ENCODE assay signal across 1 cellular context in the genomic region with DNA sequence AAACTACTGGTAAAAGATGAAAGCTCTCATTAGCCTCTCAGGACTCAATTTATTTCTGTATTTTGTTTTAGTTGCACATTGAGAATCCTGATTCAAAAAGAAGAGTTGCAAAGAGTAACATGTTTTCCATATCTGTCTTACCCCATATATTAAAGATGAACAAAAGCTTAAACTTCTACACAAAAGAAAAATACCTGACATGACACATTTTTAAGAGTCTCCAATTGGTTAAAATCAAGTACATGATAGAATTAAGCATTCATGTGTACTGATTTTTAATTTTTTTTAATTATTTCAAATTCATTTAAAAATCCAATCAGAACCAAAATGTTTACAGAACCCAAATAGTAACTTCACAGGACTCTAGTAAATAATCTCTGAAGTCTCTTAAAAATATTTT.
TF ChIP-seq lines count a peak whose summit lies in the region.

No MANE protein-coding gene starts in this region.

TF ChIP-seq in HepG2, 621 proteins besides CTCF, POLR2A, EP300 and RAD21 (continued from another document):
- no peak for TF ChIP-seq PRDM4 (CRISPR knock-in tag; IDR thresholded peaks at IDR 0.05; ENCODE audit: borderline replicate concordance)
- no peak for TF ChIP-seq PCBP2 (optimal IDR thresholded peaks at IDR 0.05; ENCODE audit: low read depth, low read length, poor library complexity, severe bottlenecking)
- no peak for TF ChIP-seq KLF9 (CRISPR knock-in tag; IDR thresholded peaks at IDR 0.05; ENCODE audit: low read depth)
- TF ChIP-seq PITX1 (CRISPR knock-in tag; IDR thresholded peaks at IDR 0.05) = no peak
- no peak for TF ChIP-seq ZNF691 (CRISPR knock-in tag; IDR thresholded peaks at IDR 0.05; ENCODE audit: borderline replicate concordance, low read depth)
- TF ChIP-seq ZNF816 (CRISPR knock-in tag; IDR thresholded peaks at IDR 0.05; ENCODE audit: borderline replicate concordance) = no peak
- no peak for TF ChIP-seq FOXK2 (IDR thresholded peaks at IDR 0.05)
- peak; percentile 50 to 80; a peak in 3 of 4 replicates for TF ChIP-seq MAFK (conservative IDR thresholded peaks at IDR 0.05 in 1 of 2, IDR thresholded peaks at IDR 0.05 in 1 of 2; ENCODE audit: low read length in 2 of 2)
- no peak for TF ChIP-seq NBN (conservative IDR thresholded peaks at IDR 0.05)
- TF ChIP-seq MAFF (IDR thresholded peaks at IDR 0.05; ENCODE audit: low read depth, low read length) = peak; percentile 67; the same call in 1 of the 2 replicates
